In the genomic region with DNA sequence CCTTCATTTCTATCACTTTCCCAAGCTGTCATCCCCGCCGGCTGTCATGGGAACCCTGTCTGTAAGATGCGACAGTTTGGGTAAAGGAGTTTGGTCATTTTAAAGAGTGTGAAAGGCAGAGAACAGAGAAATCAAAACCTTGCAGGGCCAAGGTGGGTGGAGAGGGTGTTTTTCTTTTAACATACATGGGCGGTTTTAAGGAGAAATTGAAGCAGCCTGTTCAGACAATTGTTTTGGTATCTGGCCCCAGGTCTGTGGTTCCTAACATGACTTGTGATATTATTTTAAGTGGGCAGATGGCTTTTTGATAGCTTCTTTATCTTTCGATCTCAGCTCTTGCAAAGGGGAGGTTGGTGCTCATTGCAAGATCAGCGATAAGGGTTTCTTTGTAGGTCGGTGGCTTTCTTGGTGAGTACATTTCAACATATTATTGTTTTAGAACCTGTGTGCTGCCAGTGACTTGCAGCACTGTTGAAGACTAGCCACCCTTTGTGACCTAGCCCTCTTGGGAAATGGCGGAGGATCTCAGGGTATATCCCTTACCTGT, we compare ENCODE assay signal across 16 cellular contexts. TPM values are rescaled to one million over a fixed set of nuclear protein-coding genes. Genes with fewer than 3 reads are reported as not detected.
DNase-seq lines count a peak whose midpoint lies in the region; ATAC-seq and TF ChIP-seq lines count a peak whose summit lies in the region.
"Had no signal": no experiment of that assay in that cellular context is flagged by ENCODE, and none has a peak within 500 bp of the region (broad histone marks: within the 10 kb centered on the region; RNA-seq: fewer than 3 reads in every experiment).

No MANE protein-coding gene starts in this region.

- H3K9me3 ChIP-seq in hepatocyte (ENCODE audit: low read depth): no peaks in the 10 kb centered on the region

- H3K4me1 Mint-ChIP-seq in activated T-cell treated with anti-CD3 and anti-CD28 coated beads, Interleukin-2, amount 50 U/mL, for 72 hours (ENCODE audit: low read depth): peaks cover 76% of the 10 kb centered on the region

- peak overlapping the region; percentile 70 to 78 for H3K4me3 Mint-ChIP-seq in activated T-cell treated with anti-CD3 and anti-CD28 coated beads, Interleukin-2, amount 50 U/mL, for 72 hours
- H3K4me3 Mint-ChIP-seq: neural progenitor cell had no signal

- no peaks in the 10 kb centered on the region for H3K27me3 ChIP-seq in hepatocyte
- H3K27me3 ChIP-seq: neural progenitor cell had no signal

- ATAC-seq in activated T-cell treated with anti-CD3 and anti-CD28 coated beads, Interleukin-2, amount 50 U/mL, for 72 hours (replicated peaks in 1 of 2): peak; percentile 8 to 19
- ATAC-seq in HG02840 (IDR thresholded peaks at IDR 0.05; ENCODE audit: low FRiP score, unreplicated experiment) (no peak), GM21423 (IDR thresholded peaks at IDR 0.05; ENCODE audit: unreplicated experiment) (no peak)

- WGBS in hepatocyte (ENCODE audit: low lambda C conversion rate, missing lambda C conversion rate): 88% methylated on average over 8 of the region's 8 CpGs

- DNase-seq in activated T-cell treated with anti-CD3 and anti-CD28 coated beads for 48 hours (ENCODE audit: low read depth): peak; percentile 33
- no peak for DNase-seq in activated T-cell treated with anti-CD3 and anti-CD28 coated beads for 4 hours
- peak; percentile 48 to 55 for DNase-seq in activated T-cell treated with anti-CD3 and anti-CD28 coated beads, Interleukin-2, amount 50 U/mL, for 72 hours
- DNase-seq in hepatocyte (ENCODE audit: low spot score): no peak
- DNase-seq in stimulated activated naive CD4-positive, alpha-beta T cell treated with Interleukin-2 at 50 U/mL for 16 hours (lab: John Stamatoyannopoulos, UW): peak; percentile 48
- no peak for DNase-seq in DMS 273 (lab: John Stamatoyannopoulos, UW; ENCODE audit: unreplicated experiment)
- DNase-seq: DMS79, kidney glomerular epithelial cell, NCI-H1105, NCI-H446 treated with DMSO at 0.1 percent for 48 hours, T-helper 9 cell had no signal

- peak overlapping the region; percentile 88 for H3K4me2 ChIP-seq in hepatocyte
- H3K4me2 ChIP-seq: smooth muscle cell had no signal

- no peaks in the 10 kb centered on the region for H3K36me3 ChIP-seq in hepatocyte (replicated peaks; ENCODE audit: insufficient read depth, low read depth)
- H3K36me3 ChIP-seq: neural progenitor cell had no signal

- H3K9me3 Mint-ChIP-seq in activated T-cell treated with anti-CD3 and anti-CD28 coated beads, Interleukin-2, amount 50 U/mL, for 72 hours: no peaks in the 10 kb centered on the region

- peak overlapping the region; percentile 62 for H3K27ac Mint-ChIP-seq in activated T-cell treated with anti-CD3 and anti-CD28 coated beads, Interleukin-2, amount 50 U/mL, for 72 hours
- H3K27ac Mint-ChIP-seq: neural progenitor cell had no signal

- H3K9me2 ChIP-seq in hepatocyte (replicated peaks; ENCODE audit: insufficient read depth): no peaks in the 10 kb centered on the region

- H3K4me1 ChIP-seq in hepatocyte (ENCODE audit: insufficient read depth): peaks cover 6% of the 10 kb centered on the region

- peaks cover 11% of the 10 kb centered on the region for H3K27me3 Mint-ChIP-seq in activated T-cell treated with anti-CD3 and anti-CD28 coated beads, Interleukin-2, amount 50 U/mL, for 72 hours (ENCODE audit: low read depth)

- H3K4me3 ChIP-seq in hepatocyte: no peak overlapping the region
- H3K4me3 ChIP-seq: neural progenitor cell, smooth muscle cell had no signal

- H4K20me1 ChIP-seq in hepatocyte (ENCODE audit: insufficient read depth, poor library complexity, severe bottlenecking): no peaks in the 10 kb centered on the region

- TF ChIP-seq CTCF in hepatocyte (IDR thresholded peaks at IDR 0.05; ENCODE audit: poor library complexity): no peak

- H3K27ac ChIP-seq in hepatocyte: no peak overlapping the region
- H3K27ac ChIP-seq: neural progenitor cell had no signal

- H2AFZ ChIP-seq in hepatocyte: no peak overlapping the region
- H2AFZ ChIP-seq: neural progenitor cell had no signal

- peaks cover 7 to 9% of the 10 kb centered on the region in 2 donors for H3K36me3 Mint-ChIP-seq in activated T-cell treated with anti-CD3 and anti-CD28 coated beads, Interleukin-2, amount 50 U/mL, for 72 hours (ENCODE audit: insufficient read depth in 2 of 2)

- peaks cover 33% of the 10 kb centered on the region for H3K79me2 ChIP-seq in hepatocyte

RNA-seq across cellular contexts. Expression of gene PPP1R3F, which starts 3.7 kb away (rescaled TPM):
- total RNA-seq in activated T-cell treated with anti-CD3 and anti-CD28 coated beads, Interleukin-2, amount 50 U/mL, for 72 hours: 10 to 100 TPM in 1 of 2 donors, 1 to 10 TPM in 1; 9.8 to 16.1 TPM
- 6.4 and 6.8 TPM in 2 replicates for total RNA-seq in hepatocyte
- 7.3 and 10.2 TPM in 2 replicates for polyA plus RNA-seq in hepatocyte

RNA-seq across cellular contexts. Expression of gene FOXP3, which starts 8.7 kb away (rescaled TPM):
- 10 to 100 TPM; 16.7 to 22.8 TPM for total RNA-seq in activated T-cell treated with anti-CD3 and anti-CD28 coated beads, Interleukin-2, amount 50 U/mL, for 72 hours
- total RNA-seq in hepatocyte: 0.03 TPM in 1 of 2 replicates, not detected in the other
- not detected in 2 replicates for polyA plus RNA-seq in hepatocyte
- total RNA-seq: HT1080, smooth muscle cell had no signal
- polyA plus RNA-seq: smooth muscle cell had no signal

RNA-seq across cellular contexts. Expression of gene GAGE10, which starts 30.2 kb away (rescaled TPM):
- total RNA-seq in activated T-cell treated with anti-CD3 and anti-CD28 coated beads, Interleukin-2, amount 50 U/mL, for 72 hours: not detected
- not detected in 2 replicates for total RNA-seq in hepatocyte
- not detected in 2 replicates for polyA plus RNA-seq in hepatocyte
- total RNA-seq: HT1080, smooth muscle cell had no signal
- polyA plus RNA-seq: smooth muscle cell had no signal

RNA-seq across cellular contexts. Expression of gene CCDC22, which starts 38.0 kb away (rescaled TPM):
- total RNA-seq in activated T-cell treated with anti-CD3 and anti-CD28 coated beads, Interleukin-2, amount 50 U/mL, for 72 hours: 10 to 100 TPM; 24.5 to 27.2 TPM
- total RNA-seq in hepatocyte: 12.7 and 21.5 TPM in 2 replicates
- 12.3 and 14.8 TPM in 2 replicates for polyA plus RNA-seq in hepatocyte

RNA-seq across cellular contexts. Expression of gene CACNA1F, which starts 40.1 kb away (rescaled TPM):
- 1 to 10 TPM; 3.4 to 4.1 TPM for total RNA-seq in activated T-cell treated with anti-CD3 and anti-CD28 coated beads, Interleukin-2, amount 50 U/mL, for 72 hours
- 0.04 and 1.6 TPM in 2 replicates for total RNA-seq in hepatocyte
- polyA plus RNA-seq in hepatocyte: 0.27 and 0.44 TPM in 2 replicates
- total RNA-seq: HT1080, smooth muscle cell had no signal

Comparison
In these comparisons a context has a peak if more than half of its experiments do, and no peak if none do; other contexts are left out.
1. DNase-seq: peak in activated T-cell treated with anti-CD3 and anti-CD28 coated beads for 48 hours (single experiment), activated T-cell treated with anti-CD3 and anti-CD28 coated beads, Interleukin-2, amount 50 U/mL, for 72 hours (2 of 2) and stimulated activated naive CD4-positive, alpha-beta T cell treated with Interleukin-2 at 50 U/mL for 16 hours (single experiment); none in activated T-cell treated with anti-CD3 and anti-CD28 coated beads for 4 hours (single experiment), hepatocyte (single experiment) and DMS 273 (single experiment).
2. ATAC-seq: peak in activated T-cell treated with anti-CD3 and anti-CD28 coated beads, Interleukin-2, amount 50 U/mL, for 72 hours (2 of 2); none in HG02840 (single experiment) and GM21423 (single experiment).
3. RNA of gene FOXP3, which starts 8.7 kb away (total RNA-seq): 16.7 to 22.8 TPM in activated T-cell treated with anti-CD3 and anti-CD28 coated beads, Interleukin-2, amount 50 U/mL, for 72 hours; 0.03 TPM in hepatocyte; every median in the first group is over 10 times any median in the second.